10 cellular contexts compared by ENCODE assay signal in the genomic region with DNA sequence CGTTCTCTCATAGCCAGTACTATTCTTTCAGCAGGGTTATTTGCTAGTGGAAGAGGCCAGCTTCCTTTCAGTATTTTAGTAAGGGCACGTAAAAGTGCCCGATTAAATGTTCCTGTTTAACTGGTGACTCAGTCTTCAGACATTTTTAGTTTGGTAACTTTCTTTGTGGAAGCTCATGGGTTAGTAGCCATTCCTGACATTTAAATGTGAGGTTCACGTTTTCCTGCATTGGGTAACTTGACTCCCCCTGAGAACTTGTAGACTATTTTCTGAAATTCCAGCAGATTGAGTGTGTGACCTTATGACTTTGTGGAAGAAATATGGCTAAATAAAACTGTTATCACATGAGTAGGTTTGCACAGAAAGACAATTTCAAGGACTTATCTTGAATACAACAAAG. TPM values are rescaled to one million over a fixed set of nuclear protein-coding genes. Genes with fewer than 3 reads are reported as not detected.
DNase-seq lines count a peak whose midpoint lies in the region; ATAC-seq and TF ChIP-seq lines count a peak whose summit lies in the region.
"Had no signal": no experiment of that assay in that cellular context is flagged by ENCODE, and none has a peak within 500 bp of the region (broad histone marks: within the 10 kb centered on the region; RNA-seq: fewer than 3 reads in every experiment).

No MANE protein-coding gene starts in this region.

- H4K20me1 ChIP-seq in GM23338 (replicated peaks; ENCODE audit: insufficient read depth): no peaks in the 10 kb centered on the region; the same call in 1 of the 2 replicates
- H4K20me1 ChIP-seq in smooth muscle cell (ENCODE audit: low read depth): peaks cover 3% of the 10 kb centered on the region

- H3K36me3 ChIP-seq in GM23338 (ENCODE audit: insufficient read depth) (no peaks in the 10 kb centered on the region), smooth muscle cell (ENCODE audit: low read depth) (no peaks in the 10 kb centered on the region), colonic mucosa (no peaks in the 10 kb centered on the region)
- peaks cover 13% of the 10 kb centered on the region for H3K36me3 ChIP-seq in CD4-positive, alpha-beta memory T cell (ENCODE audit: insufficient read depth, low read length)

- H3K27ac Mint-ChIP-seq in GM23338 (peak overlapping the region; percentile 1; the same call in 1 of the 2 replicates), immature natural killer cell (peak overlapping the region in 1 of 6 donors; percentile 13)
- peak overlapping the region in 1 of 7 donors; percentile 29 for H3K27ac Mint-ChIP-seq in CD4-positive, alpha-beta memory T cell

- DNase-seq in GM23338 (ENCODE audit: low spot score) (no peak), astrocyte of the hippocampus (ENCODE audit: low read depth, low spot score) (peak; percentile 92), hepatic stellate cell (ENCODE audit: low spot score) (peak; percentile 51), smooth muscle cell (lab: John Stamatoyannopoulos, UW; ENCODE audit: unreplicated experiment) (no peak), colonic mucosa (no peak), NCI-H748 (lab: John Stamatoyannopoulos, UW; ENCODE audit: unreplicated experiment) (no peak), immature natural killer cell (no peak)
- no peak for DNase-seq in CD4-positive, alpha-beta memory T cell
- DNase-seq: MV-4-11, T-helper 9 cell had no signal

- intact Hi-C loops in colonic mucosa (cut with DNase I): no loop called here
- intact Hi-C loops in CD4-positive, alpha-beta memory T cell (cut with micrococcal nuclease): no loop called here

- H3K4me1 Mint-ChIP-seq in GM23338 (peaks cover 26% of the 10 kb centered on the region), immature natural killer cell (peaks cover 68 to 91% of the 10 kb centered on the region in 2 donors)
- peaks cover 17 to 41% (median 24%) of the 10 kb centered on the region in 4 donors for H3K4me1 Mint-ChIP-seq in CD4-positive, alpha-beta memory T cell

- CTCF ChIA-PET in CD4-positive, alpha-beta memory T cell (lab: Charles Lee; ENCODE audit: partially characterized antibody): interaction anchor here (1.8 kb wide), 1 partner anchor 25 kb away, joined by 5 read pairs; no protein-coding TSS in a partner anchor

- 19% methylated on average over 4 of the region's 4 CpGs for WGBS in smooth muscle cell (ENCODE audit: low lambda C conversion rate)

- H3K36me3 Mint-ChIP-seq in GM23338 (ENCODE audit: low read depth) (peaks cover 3% of the 10 kb centered on the region; the same call in 1 of the 3 replicates), immature natural killer cell (peaks cover 3 to 23% (median 15%) of the 10 kb centered on the region in 3 donors)
- H3K36me3 Mint-ChIP-seq in CD4-positive, alpha-beta memory T cell: peaks cover 23 to 31% of the 10 kb centered on the region in 2 donors

- H3K9me3 Mint-ChIP-seq in GM23338 (no peaks in the 10 kb centered on the region), immature natural killer cell (no peaks in the 10 kb centered on the region)
- H3K9me3 Mint-ChIP-seq in CD4-positive, alpha-beta memory T cell: no peaks in the 10 kb centered on the region

- no peak overlapping the region for H2AFZ ChIP-seq in GM23338
- H2AFZ ChIP-seq in smooth muscle cell (ENCODE audit: low read depth): no peak overlapping the region

- H3K4me3 Mint-ChIP-seq in GM23338 (no peak overlapping the region), immature natural killer cell (no peak overlapping the region)
- no peak overlapping the region for H3K4me3 Mint-ChIP-seq in CD4-positive, alpha-beta memory T cell

- H3K9ac ChIP-seq in smooth muscle cell (ENCODE audit: low read depth) (no peak overlapping the region), colonic mucosa (ENCODE audit: low read depth in 2 of 2, low read length in 2 of 2) (no peak overlapping the region)

- no peaks in the 10 kb centered on the region for H3K9me3 ChIP-seq in smooth muscle cell (replicated peaks; ENCODE audit: low read depth)
- no peaks in the 10 kb centered on the region for H3K9me3 ChIP-seq in colonic mucosa
- H3K9me3 ChIP-seq in CD4-positive, alpha-beta memory T cell (ENCODE audit: control insufficient read depth in 1 of 2, low read length in 2 of 2): no peaks in the 10 kb centered on the region

- ATAC-seq in GM23338: no peak

- peaks cover 8% of the 10 kb centered on the region; the same call in 1 of the 2 replicates for H3K9me2 ChIP-seq in GM23338 (ENCODE audit: insufficient read depth)

- H3F3A ChIP-seq in GM23338 (replicated peaks; ENCODE audit: low read depth): no peaks in the 10 kb centered on the region
- H3F3A ChIP-seq in smooth muscle cell (ENCODE audit: low read depth): peaks cover 14% of the 10 kb centered on the region

- no peak overlapping the region for H3K4me3 ChIP-seq in GM23338
- H3K4me3 ChIP-seq in smooth muscle cell: no peak overlapping the region
- H3K4me3 ChIP-seq in colonic mucosa: no peak overlapping the region
- no peak overlapping the region for H3K4me3 ChIP-seq in CD4-positive, alpha-beta memory T cell (ENCODE audit: low read length in 2 of 2)

- POLR2A ChIA-PET in CD4-positive, alpha-beta memory T cell (lab: Charles Lee; ENCODE audit: partially characterized antibody): interaction anchor here (2.6 kb wide), 1 partner anchor 14 kb away, joined by 11 read pairs; no protein-coding TSS in a partner anchor

- H3K27me3 ChIP-seq in GM23338 (ENCODE audit: insufficient read depth) (no peaks in the 10 kb centered on the region), smooth muscle cell (ENCODE audit: low read depth) (no peaks in the 10 kb centered on the region), colonic mucosa (no peaks in the 10 kb centered on the region)
- H3K27me3 ChIP-seq in CD4-positive, alpha-beta memory T cell (ENCODE audit: insufficient read depth, low read length): no peaks in the 10 kb centered on the region

- no peak overlapping the region for H3K4me2 ChIP-seq in GM23338
- peak overlapping the region; percentile 49 for H3K4me2 ChIP-seq in smooth muscle cell

- peaks cover 10% of the 10 kb centered on the region; the same call in 1 of the 2 replicates for H3K4me1 ChIP-seq in GM23338 (ENCODE audit: insufficient read depth)
- H3K4me1 ChIP-seq in smooth muscle cell (ENCODE audit: low read depth): peaks cover 4% of the 10 kb centered on the region
- H3K4me1 ChIP-seq in colonic mucosa: no peaks in the 10 kb centered on the region
- peaks cover 13% of the 10 kb centered on the region for H3K4me1 ChIP-seq in CD4-positive, alpha-beta memory T cell (ENCODE audit: insufficient read depth, low read length)

- H3K79me2 ChIP-seq in GM23338 (replicated peaks; ENCODE audit: insufficient read depth) (no peaks in the 10 kb centered on the region), smooth muscle cell (ENCODE audit: low read depth) (no peaks in the 10 kb centered on the region)

- H3K27me3 Mint-ChIP-seq in GM23338 (ENCODE audit: insufficient read depth, low read depth, poor library complexity): no peaks in the 10 kb centered on the region
- no peaks in the 10 kb centered on the region for H3K27me3 Mint-ChIP-seq in CD4-positive, alpha-beta memory T cell
- H3K27me3 Mint-ChIP-seq in immature natural killer cell (ENCODE audit: low read depth in 3 of 3): peaks cover 0 to 6% (median 0%) of the 10 kb centered on the region in 3 donors

- no peak for TF ChIP-seq CTCF in GM23338 (conservative IDR thresholded peaks at IDR 0.05; ENCODE audit: low read depth in 2 of 2)
- TF ChIP-seq CTCF in smooth muscle cell (IDR thresholded peaks at IDR 0.05; ENCODE audit: borderline replicate concordance, insufficient read depth, poor library complexity, severe bottlenecking): no peak
- TF ChIP-seq CTCF in colonic mucosa (IDR thresholded peaks at IDR 0.05): no peak

- H3K27ac ChIP-seq in GM23338 (ENCODE audit: low read depth) (no peak overlapping the region), smooth muscle cell (ENCODE audit: low read depth) (peak overlapping the region; percentile 63), colonic mucosa (no peak overlapping the region)
- no peak overlapping the region for H3K27ac ChIP-seq in CD4-positive, alpha-beta memory T cell (ENCODE audit: low read depth, low read length)

TF ChIP-seq in GM23338, 12 proteins besides CTCF, POLR2A, EP300 and RAD21 (continues in another document):
- TF ChIP-seq EZH2 (IDR thresholded peaks at IDR 0.05; ENCODE audit: low read depth, unreplicated experiment): no peak
- TF ChIP-seq NANOG (IDR thresholded peaks at IDR 0.05; ENCODE audit: borderline replicate concordance): no peak
- TF ChIP-seq ZNF331 (CRISPR knock-in tag; IDR thresholded peaks at IDR 0.05; ENCODE audit: low read depth): no peak
- TF ChIP-seq, protein P1, sequence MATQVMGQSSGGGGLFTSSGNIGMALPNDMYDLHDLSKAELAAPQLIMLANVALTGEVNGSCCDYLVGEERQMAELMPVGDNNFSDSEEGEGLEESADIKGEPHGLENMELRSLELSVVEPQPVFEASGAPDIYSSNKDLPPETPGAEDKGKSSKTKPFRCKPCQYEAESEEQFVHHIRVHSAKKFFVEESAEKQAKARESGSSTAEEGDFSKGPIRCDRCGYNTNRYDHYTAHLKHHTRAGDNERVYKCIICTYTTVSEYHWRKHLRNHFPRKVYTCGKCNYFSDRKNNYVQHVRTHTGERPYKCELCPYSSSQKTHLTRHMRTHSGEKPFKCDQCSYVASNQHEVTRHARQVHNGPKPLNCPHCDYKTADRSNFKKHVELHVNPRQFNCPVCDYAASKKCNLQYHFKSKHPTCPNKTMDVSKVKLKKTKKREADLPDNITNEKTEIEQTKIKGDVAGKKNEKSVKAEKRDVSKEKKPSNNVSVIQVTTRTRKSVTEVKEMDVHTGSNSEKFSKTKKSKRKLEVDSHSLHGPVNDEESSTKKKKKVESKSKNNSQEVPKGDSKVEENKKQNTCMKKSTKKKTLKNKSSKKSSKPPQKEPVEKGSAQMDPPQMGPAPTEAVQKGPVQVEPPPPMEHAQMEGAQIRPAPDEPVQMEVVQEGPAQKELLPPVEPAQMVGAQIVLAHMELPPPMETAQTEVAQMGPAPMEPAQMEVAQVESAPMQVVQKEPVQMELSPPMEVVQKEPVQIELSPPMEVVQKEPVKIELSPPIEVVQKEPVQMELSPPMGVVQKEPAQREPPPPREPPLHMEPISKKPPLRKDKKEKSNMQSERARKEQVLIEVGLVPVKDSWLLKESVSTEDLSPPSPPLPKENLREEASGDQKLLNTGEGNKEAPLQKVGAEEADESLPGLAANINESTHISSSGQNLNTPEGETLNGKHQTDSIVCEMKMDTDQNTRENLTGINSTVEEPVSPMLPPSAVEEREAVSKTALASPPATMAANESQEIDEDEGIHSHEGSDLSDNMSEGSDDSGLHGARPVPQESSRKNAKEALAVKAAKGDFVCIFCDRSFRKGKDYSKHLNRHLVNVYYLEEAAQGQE (IDR thresholded peaks at IDR 0.05; ENCODE audit: unreplicated experiment): no peak
- no peak for TF ChIP-seq ZNF114 (CRISPR knock-in tag; IDR thresholded peaks at IDR 0.05)

RNA-seq across cellular contexts. Expression of a gene that starts 16.9 kb away (rescaled TPM):
- total RNA-seq in GM23338 (2014; rRNA removed; shearing (Covaris generic)): 15.2 and 15.7 TPM in 2 replicates
- 5.2 and 5.3 TPM in 2 replicates for polyA plus RNA-seq in GM23338 (2016; fragmentation: Nextera tagmentation; extraction: Ambion mirVana)
- 19.0 and 23.9 TPM in 2 replicates for total RNA-seq in smooth muscle cell
- 9.4 and 12.8 TPM in 2 replicates for polyA plus RNA-seq in smooth muscle cell
- total RNA-seq in colonic mucosa: 10 to 100 TPM; 71.5 to 86.7 TPM
- 10 to 100 TPM; 65.4 to 68.9 TPM for total RNA-seq in CD4-positive, alpha-beta memory T cell
- 10 to 100 TPM; 12.7 to 27.8 TPM for polyA plus RNA-seq in CD4-positive, alpha-beta memory T cell
- polyA plus RNA-seq in immature natural killer cell: 10 to 100 TPM; 26.9 to 70.6 (median 33.1) TPM

Comparison
In these comparisons a context has a peak if more than half of its experiments do, and no peak if none do; other contexts are left out.
1. DNase-seq: peak in astrocyte of the hippocampus (single experiment) and hepatic stellate cell (single experiment); none in GM23338 (single experiment), smooth muscle cell (single experiment), colonic mucosa (single experiment), CD4-positive, alpha-beta memory T cell (0 of 5), NCI-H748 (single experiment) and immature natural killer cell (0 of 3).